19 cellular contexts compared by ENCODE assay signal in genomic region chrX:31449064-31449463, GRCh38.
"Had no signal": no experiment of that assay in that cellular context is flagged by ENCODE, and none has a peak within 500 bp of the region (broad histone marks: within the 10 kb centered on the region; RNA-seq: fewer than 3 reads in every experiment).

No MANE protein-coding gene starts in this region.

- ATAC-seq: foreskin keratinocyte; natural killer cell treated with Interleukin-12 subunit alpha and Interleukin-12 subunit beta and Interleukin-15 and Interleukin-18, amount 100 ng/mL, for 72 hours; stimulated activated naive CD8-positive, alpha-beta T cell treated with anti-CD3 and anti-CD28 coated beads, Interleukin-15, Interleukin-2, amounts not matched to agents 100 U/mL and 50 U/mL, for 24 hours had no signal

- H3K36me3 ChIP-seq: left ventricle myocardium inferior, neural progenitor cell, ovary, right atrium auricular region, suprapubic skin, thyroid gland, upper lobe of left lung, vagina had no signal

- H3K4me3 ChIP-seq: left ventricle myocardium inferior, lung, neural progenitor cell, ovary, right atrium auricular region, suprapubic skin, thyroid gland, upper lobe of left lung, vagina had no signal

- H3K27me3 ChIP-seq: foreskin keratinocyte, neural progenitor cell, ovary, right atrium auricular region, suprapubic skin, thyroid gland, upper lobe of left lung, vagina had no signal

- H3K4me1 ChIP-seq: foreskin keratinocyte, left ventricle myocardium inferior, neural progenitor cell, right atrium auricular region, suprapubic skin, thyroid gland, upper lobe of left lung, vagina had no signal

- DNase-seq: dermis blood vessel endothelial cell; foreskin keratinocyte; immature natural killer cell; left ventricle myocardium inferior; mesenchymal stem cell; midbrain; nucleus accumbens; ovary; small intestine; stimulated activated CD4-positive, alpha-beta T cell treated with anti-CD3 and anti-CD28 coated beads, Interleukin-12 subunit alpha, Interleukin-12 subunit beta, amount 100 ng/mL, for 4 hours; stimulated activated naive CD8-positive, alpha-beta T cell treated with anti-CD3 and anti-CD28 coated beads, Interleukin-15, Interleukin-2, amounts not matched to agents 100 U/mL and 50 U/mL, for 24 hours; thyroid gland; upper lobe of left lung had no signal

- H3K9me3 ChIP-seq: left ventricle myocardium inferior, ovary, right atrium auricular region, suprapubic skin, thyroid gland, upper lobe of left lung, vagina had no signal

- H3K27ac ChIP-seq: foreskin keratinocyte, left ventricle myocardium inferior, neural progenitor cell, ovary, right atrium auricular region, suprapubic skin, thyroid gland, upper lobe of left lung, vagina had no signal
